In the genomic region with DNA sequence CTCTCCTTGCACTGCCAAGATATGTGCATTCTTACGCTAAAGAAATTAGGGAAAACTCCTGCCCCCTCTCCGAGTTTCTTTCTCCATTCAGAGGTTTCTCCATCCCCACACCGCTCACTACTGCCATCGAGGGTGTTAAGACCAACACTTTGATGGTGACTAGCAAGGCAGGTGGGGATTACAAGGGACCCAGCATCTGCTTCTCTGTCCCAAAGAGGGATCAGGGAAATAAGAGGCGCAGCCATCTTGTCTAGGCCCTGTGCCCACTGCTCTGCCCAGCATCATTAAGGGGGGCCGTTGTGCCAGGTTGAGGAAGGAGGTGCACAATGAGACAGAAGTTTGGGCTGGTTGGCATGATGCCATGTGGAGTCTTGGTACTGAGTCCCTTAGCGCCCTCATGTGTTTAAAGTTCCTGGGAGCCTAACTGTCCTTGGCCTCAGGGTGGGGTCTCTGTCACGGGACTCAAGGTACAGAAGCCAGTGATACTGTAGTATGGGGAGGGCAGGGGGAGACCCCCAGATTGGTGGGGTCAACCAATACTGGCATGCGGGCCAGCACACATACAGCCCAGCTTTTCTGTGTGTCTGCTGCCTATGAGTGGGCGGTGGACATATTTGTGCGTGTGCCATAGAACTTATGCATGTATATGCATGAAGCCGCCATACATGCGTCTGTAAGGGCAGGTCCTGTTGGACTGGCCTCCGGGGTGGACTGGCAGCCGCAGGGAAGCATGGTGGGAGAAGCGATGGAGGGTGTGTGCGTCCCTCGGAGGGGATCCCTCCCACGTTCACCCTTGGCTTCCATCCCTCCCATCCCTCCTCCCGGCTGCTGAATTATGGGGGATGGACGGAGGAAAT, we compare ENCODE assay signal across 8 cellular contexts. TPM values are rescaled to one million over a fixed set of nuclear protein-coding genes. Genes with fewer than 3 reads are reported as not detected.
DNase-seq lines count a peak whose midpoint lies in the region; ATAC-seq and TF ChIP-seq lines count a peak whose summit lies in the region.

No MANE protein-coding gene starts in this region.

- no peak overlapping the region for H3K27ac ChIP-seq in parathyroid adenoma

- H3K4me1 Mint-ChIP-seq in T-helper 17 cell: peaks cover 45% of the 10 kb centered on the region

- no peak for TF ChIP-seq POLR2A in erythroblast (IDR thresholded peaks at IDR 0.05; ENCODE audit: low read length)

- H3K4me3 ChIP-seq in parathyroid adenoma (ENCODE audit: low read depth, low read length): peak overlapping the region; percentile 76

- peaks cover 4% of the 10 kb centered on the region for H3K36me3 Mint-ChIP-seq in T-helper 17 cell (ENCODE audit: low read depth)

- H3K27ac Mint-ChIP-seq in T-helper 17 cell: peak overlapping the region; percentile 91

- ATAC-seq in T-helper 17 cell: no peak

- peak overlapping the region; percentile 86 for H3K4me2 ChIP-seq in parathyroid adenoma (ENCODE audit: low read length)

- no peaks in the 10 kb centered on the region for H3K36me3 ChIP-seq in parathyroid adenoma (ENCODE audit: control insufficient read depth, insufficient read depth, low read length)

- peak overlapping the region; percentile 96 for H3K4me3 Mint-ChIP-seq in T-helper 17 cell

- H2AFZ ChIP-seq in parathyroid adenoma: peak overlapping the region; percentile 94

- peak; percentile 71 for DNase-seq in activated CD8-positive, alpha-beta memory T cell treated with anti-CD3 and anti-CD28 coated beads, Interleukin-2, amount 50 U/mL, for 48 hours
- DNase-seq in activated CD8-positive, alpha-beta memory T cell treated with anti-CD3 and anti-CD28 coated beads for 24 hours: no peak
- DNase-seq in HT-29 (ENCODE audit: low spot score): peak; percentile 62
- no peak for DNase-seq in T-helper 17 cell
- DNase-seq in erythroblast (lab: John Stamatoyannopoulos, UW): peak; percentile 62 to 68
- DNase-seq in cerebellar nuclear complex (lab: John Stamatoyannopoulos, UW): no peak
- no peak for DNase-seq in iPS-NIHi7 (ENCODE audit: extremely low spot score)

- H3K9me3 ChIP-seq in T-helper 17 cell (ENCODE audit: control insufficient read depth, low read length, poor library complexity, severe bottlenecking) (no peaks in the 10 kb centered on the region), parathyroid adenoma (ENCODE audit: control insufficient read depth, low read length) (no peaks in the 10 kb centered on the region)

- no peak overlapping the region for H3K9ac ChIP-seq in parathyroid adenoma

- no peaks in the 10 kb centered on the region for H3K4me1 ChIP-seq in parathyroid adenoma

- no peak for TF ChIP-seq CTCF in parathyroid adenoma (IDR thresholded peaks at IDR 0.05)

- H3K27me3 Mint-ChIP-seq in T-helper 17 cell: peaks cover 30% of the 10 kb centered on the region

- no peaks in the 10 kb centered on the region for H3K79me2 ChIP-seq in parathyroid adenoma

- H3K27me3 ChIP-seq in parathyroid adenoma (ENCODE audit: control insufficient read depth, insufficient read depth, low read length): no peaks in the 10 kb centered on the region

RNA-seq across cellular contexts. Expression of a gene that starts 5.5 kb away (rescaled TPM):
- total RNA-seq in HT-29 (2014; rRNA removed; shearing (Covaris generic)): 2.4 and 3.9 TPM in 2 replicates
- 1 to 10 TPM in 1 of 2 donors, under 1 TPM in 1; 0.29 to 1.3 TPM for total RNA-seq in T-helper 17 cell

RNA-seq across cellular contexts. Expression of a gene that starts 20.6 kb away (rescaled TPM):
- 34.6 and 45.0 TPM in 2 replicates for total RNA-seq in HT-29 (2014; rRNA removed; shearing (Covaris generic))
- total RNA-seq in T-helper 17 cell: 1 to 10 TPM; 2.6 to 4.9 TPM

RNA-seq across cellular contexts. Expression of a gene that starts 33.0 kb away (rescaled TPM):
- 177 and 185 TPM in 2 replicates for total RNA-seq in HT-29 (2014; rRNA removed; shearing (Covaris generic))
- 10 to 100 TPM; 30.3 to 33.8 TPM for total RNA-seq in T-helper 17 cell

RNA-seq across cellular contexts. Expression of a gene that starts 43.6 kb away (rescaled TPM):
- 49.8 and 62.7 TPM in 2 replicates for total RNA-seq in HT-29 (2014; rRNA removed; shearing (Covaris generic))
- 1 to 10 TPM in 1 of 2 donors, not detected in 1; 1.0 TPM for total RNA-seq in T-helper 17 cell

RNA-seq across cellular contexts. Expression of a gene that starts 50.5 kb away (rescaled TPM):
- 0.05 TPM in 1 of 2 replicates, not detected in the other for total RNA-seq in HT-29 (2014; rRNA removed; shearing (Covaris generic))
- total RNA-seq in T-helper 17 cell: under 1 TPM; 0.23 to 0.57 TPM

Comparison
In these comparisons a context has a peak if more than half of its experiments do, and no peak if none do; other contexts are left out.
1. DNase-seq: peak in activated CD8-positive, alpha-beta memory T cell treated with anti-CD3 and anti-CD28 coated beads, Interleukin-2, amount 50 U/mL, for 48 hours (single experiment), HT-29 (single experiment) and erythroblast (2 of 2); none in activated CD8-positive, alpha-beta memory T cell treated with anti-CD3 and anti-CD28 coated beads for 24 hours (single experiment), T-helper 17 cell (0 of 3), cerebellar nuclear complex (0 of 2) and iPS-NIHi7 (single experiment).